ENCODE assay signal across 13 cellular contexts in genomic region chr7:1829111-1829510, GRCh38.
"Had no signal": no experiment of that assay in that cellular context is flagged by ENCODE, and none has a peak within 500 bp of the region (broad histone marks: within the 10 kb centered on the region; RNA-seq: fewer than 3 reads in every experiment).

No MANE protein-coding gene starts in this region.

- H3K27ac ChIP-seq: cardiac muscle cell, ovary, tibial artery had no signal

- H3K27me3 ChIP-seq: cardiac muscle cell, ovary, tibial artery had no signal

- H3K36me3 ChIP-seq: cardiac muscle cell, ovary, tibial artery had no signal

- H3K4me1 ChIP-seq: tibial artery had no signal

- DNase-seq: activated CD4-positive, alpha-beta T cell treated with anti-CD3 and anti-CD28 coated beads, Interleukin-2, amount 10 ng/mL, durations not matched to agents 24 days and 14 days; activated gamma-delta T cell treated with Interleukin-2 at 50 U/mL for 16 hours; activated T-cell treated with anti-CD3 and anti-CD28 coated beads, Interleukin-2, amount 50 U/mL, for 24 hours; erythroblast; hypothalamus; nephron progenitor cell; retina; small intestine had no signal

- ATAC-seq: SK-N-SH treated with all-trans-retinoic acid at 6 μM for 48 hours, WTC11 had no signal

- H3K9me3 ChIP-seq: ovary, tibial artery had no signal

- H3K4me3 ChIP-seq: cardiac muscle cell, ovary, tibial artery had no signal
